In genomic region chr10:14093735-14094484, GRCh38 we compare ENCODE assay signal across 1 cellular context.
TF ChIP-seq lines count a peak whose summit lies in the region.

No MANE protein-coding gene starts in this region.

TF ChIP-seq in endothelial cell of umbilical vein, 7 proteins besides CTCF, POLR2A, EP300 and RAD21:
- TF ChIP-seq MYC (IDR thresholded peaks at IDR 0.05; ENCODE audit: low read depth, low read length) = no peak
- TF ChIP-seq GATA2 (IDR thresholded peaks at IDR 0.05; ENCODE audit: insufficient read depth, insufficient read length, low read depth, low read length) = no peak
